1 cellular context compared by ENCODE assay signal in the genomic region with DNA sequence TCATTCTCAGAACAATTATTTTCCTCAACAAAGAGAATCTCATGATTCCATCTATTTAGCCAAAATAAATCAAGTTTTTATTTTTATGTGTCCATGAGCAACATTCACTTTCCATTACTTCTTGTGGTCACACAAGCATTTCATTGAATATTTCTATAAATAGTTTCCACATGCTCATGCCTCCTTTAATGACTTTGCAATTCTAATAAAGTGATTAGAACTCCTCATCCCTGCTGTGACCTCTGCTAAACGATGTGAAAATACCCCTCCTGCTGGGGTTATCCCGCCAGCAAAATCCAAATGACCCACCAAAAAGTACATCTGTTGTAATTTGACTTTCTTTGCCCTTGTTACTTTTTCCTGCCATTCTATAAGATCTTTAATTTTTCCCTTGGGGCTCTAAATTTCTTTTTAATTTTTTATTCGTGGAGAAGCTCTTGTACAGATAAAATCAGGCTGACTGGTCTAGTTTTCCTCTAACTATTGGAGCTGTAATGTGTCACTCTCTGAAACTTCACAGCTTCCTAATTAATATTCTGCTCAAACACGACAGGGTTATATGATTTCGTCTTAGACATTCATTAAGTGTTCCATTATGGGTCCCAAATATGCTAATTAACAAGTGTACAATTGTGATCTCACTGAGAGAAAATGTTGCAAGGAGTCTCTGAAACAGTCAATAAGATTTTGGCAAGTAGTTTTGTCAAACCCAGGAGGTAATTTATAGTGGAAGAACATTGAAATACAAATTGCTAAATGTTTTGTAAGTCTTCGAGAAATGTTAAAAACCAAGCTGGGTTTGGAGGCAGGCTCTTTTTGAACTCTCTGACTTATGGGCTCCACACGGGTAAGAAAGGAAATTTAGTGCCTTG.
TF ChIP-seq lines count a peak whose summit lies in the region.

No MANE protein-coding gene starts in this region.

TF ChIP-seq in IMR-90, 13 proteins besides CTCF, POLR2A, EP300 and RAD21 (continued from another document):
- TF ChIP-seq ELK1 (IDR thresholded peaks at IDR 0.05; ENCODE audit: borderline replicate concordance, low read depth, low read length) = no peak
